In the genomic region with DNA sequence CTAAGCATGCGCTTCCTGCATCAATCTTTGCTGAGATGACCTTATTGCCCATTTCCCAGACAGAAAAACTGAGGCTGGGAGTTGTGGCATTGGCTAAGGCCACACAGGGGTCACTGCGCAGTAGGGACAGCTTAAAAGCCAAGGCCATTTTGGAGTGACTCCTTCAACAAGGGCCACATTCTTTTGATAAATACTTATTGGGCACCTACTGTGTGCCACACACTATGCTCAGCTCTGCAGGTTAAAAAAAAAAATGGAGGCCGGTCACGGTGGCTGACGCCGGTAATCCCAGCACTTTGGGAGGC, we compare ENCODE assay signal across 1 cellular context.
TF ChIP-seq lines count a peak whose summit lies in the region.

No MANE protein-coding gene starts in this region.

TF ChIP-seq in IMR-90, 13 proteins besides CTCF, POLR2A, EP300 and RAD21 (continued from another document):
- TF ChIP-seq, protein P1, sequence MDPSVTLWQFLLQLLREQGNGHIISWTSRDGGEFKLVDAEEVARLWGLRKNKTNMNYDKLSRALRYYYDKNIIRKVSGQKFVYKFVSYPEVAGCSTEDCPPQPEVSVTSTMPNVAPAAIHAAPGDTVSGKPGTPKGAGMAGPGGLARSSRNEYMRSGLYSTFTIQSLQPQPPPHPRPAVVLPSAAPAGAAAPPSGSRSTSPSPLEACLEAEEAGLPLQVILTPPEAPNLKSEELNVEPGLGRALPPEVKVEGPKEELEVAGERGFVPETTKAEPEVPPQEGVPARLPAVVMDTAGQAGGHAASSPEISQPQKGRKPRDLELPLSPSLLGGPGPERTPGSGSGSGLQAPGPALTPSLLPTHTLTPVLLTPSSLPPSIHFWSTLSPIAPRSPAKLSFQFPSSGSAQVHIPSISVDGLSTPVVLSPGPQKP (IDR thresholded peaks at IDR 0.05; ENCODE audit: borderline replicate concordance, low read depth, low read length) = no peak
- no peak for TF ChIP-seq MAFK (IDR thresholded peaks at IDR 0.05; ENCODE audit: low read depth, low read length)
